In genomic region chr3:37391679-37392078, GRCh38 we compare ENCODE assay signal across 8 cellular contexts.
"Had no signal": no experiment of that assay in that cellular context is flagged by ENCODE, and none has a peak within 500 bp of the region (broad histone marks: within the 10 kb centered on the region; RNA-seq: fewer than 3 reads in every experiment).

No MANE protein-coding gene starts in this region.

- H3K4me3 ChIP-seq: GM12878 had no signal

- FAIRE-seq: G401.6, GM12878, GM12891, GM12892, GM18507, GM19239 had no signal

- ATAC-seq: GM12878 had no signal

- DNase-seq: GDM1, GF-D8 had no signal
